In the genomic region with DNA sequence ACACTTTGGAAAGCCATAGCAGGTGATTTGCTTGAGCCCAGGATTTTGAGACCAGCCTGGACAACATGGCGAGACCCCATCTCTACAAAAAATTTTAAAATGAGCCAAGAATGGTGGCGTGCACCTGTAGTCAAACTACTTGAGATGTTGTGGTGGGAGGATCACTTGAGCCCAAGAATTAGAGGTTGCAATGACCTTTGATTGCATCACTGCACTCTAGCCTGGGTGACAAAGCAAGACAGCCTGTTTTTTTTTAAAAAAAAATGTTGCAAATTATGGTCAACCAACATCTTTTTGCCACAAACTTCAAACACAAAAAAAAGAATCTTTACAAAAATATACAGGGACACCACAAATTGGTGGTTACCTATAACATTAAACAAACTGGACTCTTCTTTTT, we compare ENCODE assay signal across 25 cellular contexts.
"Had no signal": no experiment of that assay in that cellular context is flagged by ENCODE, and none has a peak within 500 bp of the region (broad histone marks: within the 10 kb centered on the region; RNA-seq: fewer than 3 reads in every experiment).

No MANE protein-coding gene starts in this region.

- DNase-seq: activated CD4-positive, alpha-beta T cell treated with anti-CD3 and anti-CD28 coated beads for 4 hours; activated CD4-positive, alpha-beta T cell treated with anti-CD3 and anti-CD28 coated beads, Interleukin-2, amount 50 U/mL, for 4 hours; activated CD8-positive, alpha-beta memory T cell treated with anti-CD3 and anti-CD28 coated beads for 24 hours; activated effector memory CD4-positive, alpha-beta T cell treated with Interleukin-2 at 50 U/mL for 16 hours; activated naive CD4-positive, alpha-beta T cell treated with Interleukin-2 at 50 U/mL for 16 hours; anterior cingulate cortex; endodermal cell; foreskin fibroblast; head of caudate nucleus; hippocampal formation; left cardiac atrium; left ventricle myocardium superior; mucosa of descending colon; nephron progenitor cell; stimulated activated CD4-positive, alpha-beta T cell treated with anti-CD3 and anti-CD28 coated beads, Interleukin-12 subunit alpha, Interleukin-12 subunit beta, amount 100 ng/mL, for 4 hours; stimulated activated CD4-positive, alpha-beta T cell treated with anti-CD3 and anti-CD28 coated beads, Interleukin-4, amount 100 ng/mL, for 1 hour; stomach; thyroid gland; upper lobe of right lung had no signal

- H3K27me3 ChIP-seq: stomach, thyroid gland, upper lobe of right lung had no signal

- ATAC-seq: esophagus mucosa, left cardiac atrium, left ventricle myocardium superior, mucosa of descending colon, sciatic nerve, upper lobe of right lung had no signal

- H3K36me3 ChIP-seq: neutrophil, stomach, thyroid gland, upper lobe of right lung had no signal

- H3K4me1 ChIP-seq: thyroid gland, upper lobe of right lung had no signal

- FAIRE-seq: bronchial epithelial cell, keratinocyte had no signal

- H3K27ac ChIP-seq: neutrophil, skin epidermis, stomach, thyroid gland, upper lobe of right lung had no signal

- H3K4me3 ChIP-seq: mucosa of descending colon, skin epidermis, stomach, thyroid gland, upper lobe of right lung had no signal

- H3K9me3 ChIP-seq: mucosa of descending colon, neutrophil, stomach, thyroid gland, upper lobe of right lung had no signal
